ENCODE assay signal across 1 cellular context in genomic region chr2:105287692-105288091, GRCh38.
TF ChIP-seq lines count a peak whose summit lies in the region.

No MANE protein-coding gene starts in this region.

TF ChIP-seq in GM23338, 12 proteins besides CTCF, POLR2A, EP300 and RAD21 (continued from another document):
- TF ChIP-seq REST (IDR thresholded peaks at IDR 0.05; ENCODE audit: unreplicated experiment) (no peak), POLR2AphosphoS5 (IDR thresholded peaks at IDR 0.05; ENCODE audit: low read depth) (no peak)
